ENCODE assay signal across 8 cellular contexts in genomic region chr17:48037924-48038323, GRCh38.
A peak's percentile ranks its signal among the peaks of the same experiment; 100 is the strongest.
DNase-seq lines count a peak whose midpoint lies in the region; ATAC-seq and TF ChIP-seq lines count a peak whose summit lies in the region.

No MANE protein-coding gene starts in this region.

- ATAC-seq in GM19023 (IDR thresholded peaks at IDR 0.05; ENCODE audit: unreplicated experiment), result peak; percentile 17

- no peak for TF ChIP-seq CTCF in foreskin fibroblast (IDR thresholded peaks at IDR 0.05; ENCODE audit: low read depth, low read length)

- H3K4me3 ChIP-seq in foreskin fibroblast (ENCODE audit: low read depth in 1 of 2, low read length in 2 of 2) (peak overlapping the region; percentile 31 to 46), skeletal muscle cell (ENCODE audit: low read depth, low read length) (peak overlapping the region; percentile 68)

- DNase-seq in UCSD-AML1 (lab: John Stamatoyannopoulos, UW; ENCODE audit: unreplicated experiment), result peak; percentile 32
- DNase-seq in foreskin fibroblast, result peak in 1 of 2 donors; percentile 48
- no peak for DNase-seq in skeletal muscle cell (ENCODE audit: low read depth)
- DNase-seq in GM19240 (ENCODE audit: insufficient read length, low spot score), result no peak
- DNase-seq in NCI-H1092 treated with DMSO at 0.1 percent for 48 hours (lab: John Stamatoyannopoulos, UW), result no peak
- no peak for DNase-seq in NCI-H2107 (lab: John Stamatoyannopoulos, UW)
- no peak for DNase-seq in NCI-H345 (lab: John Stamatoyannopoulos, UW)
